1 cellular context compared by ENCODE assay signal in genomic region chr17:45293413-45294211, GRCh38.
TF ChIP-seq lines count a peak whose summit lies in the region.

No MANE protein-coding gene starts in this region.

TF ChIP-seq in K562, 482 proteins besides CTCF, POLR2A, EP300 and RAD21 (continued from another document and continues in another):
- TF ChIP-seq FOS (IDR thresholded peaks at IDR 0.05; ENCODE audit: extremely low read depth, insufficient read length) (peak; percentile 13), NFE2 (IDR thresholded peaks at IDR 0.05; ENCODE audit: low read depth) (peak; percentile 68; the same call in 1 of the 2 replicates), GABPA (tag; conservative IDR thresholded peaks at IDR 0.05; ENCODE audit: low read depth) (no peak), EGR1 (conservative IDR thresholded peaks at IDR 0.05) (peak; percentile 77), ZBTB9 (CRISPR knock-in tag; IDR thresholded peaks at IDR 0.05) (no peak), HES1 (IDR thresholded peaks at IDR 0.05; ENCODE audit: low read depth) (no peak), JUN (IDR thresholded peaks at IDR 0.05; ENCODE audit: borderline replicate concordance, low read depth, low read length) (peak; percentile 88), JUN (CRISPR knock-in tag; IDR thresholded peaks at IDR 0.05; ENCODE audit: borderline replicate concordance) (no peak), LEF1 (IDR thresholded peaks at IDR 0.05) (no peak), SRSF7 (optimal IDR thresholded peaks at IDR 0.05; ENCODE audit: low read depth, low read length) (no peak), MED1 (CRISPR knock-in tag; IDR thresholded peaks at IDR 0.05; ENCODE audit: borderline replicate concordance) (no peak), MYNN (IDR thresholded peaks at IDR 0.05) (peak; percentile 34; the same call in 1 of the 2 replicates), MYNN (CRISPR knock-in tag; IDR thresholded peaks at IDR 0.05) (no peak), FOSL1 (tag; conservative IDR thresholded peaks at IDR 0.05) (peak; percentile 92), SMARCA4 (IDR thresholded peaks at IDR 0.05) (peak; percentile 72), MCM7 (IDR thresholded peaks at IDR 0.05) (no peak), ZBTB2 (IDR thresholded peaks at IDR 0.05) (0 out of 2 replicates have a peak, but pooled peaks have one; percentile 27), PTTG1 (tag; IDR thresholded peaks at IDR 0.05; ENCODE audit: low read depth) (no peak), BHLHE40 (IDR thresholded peaks at IDR 0.05; ENCODE audit: low read length) (0 out of 2 replicates have a peak, but pooled peaks have one; percentile 6), CEBPG (CRISPR knock-in tag; IDR thresholded peaks at IDR 0.05) (no peak), CEBPG (tag; conservative IDR thresholded peaks at IDR 0.05 in 1 of 2, IDR thresholded peaks at IDR 0.05 in 1 of 2) (no peak), MNT (conservative IDR thresholded peaks at IDR 0.05) (0 out of 4 replicates have a peak, but pooled peaks of 1 of the 2 experiments have one; percentile 48), KDM1A (IDR thresholded peaks at IDR 0.05) (peak; percentile 98), CBFA2T3 (IDR thresholded peaks at IDR 0.05) (peak; percentile 78), JUNB (CRISPR knock-in tag; conservative IDR thresholded peaks at IDR 0.05) (peak; percentile 57; the same call in 1 of the 2 replicates), ZC3H4 (CRISPR knock-in tag; IDR thresholded peaks at IDR 0.05; ENCODE audit: borderline replicate concordance) (no peak), MCM5 (IDR thresholded peaks at IDR 0.05; ENCODE audit: low read depth) (no peak), THAP12 (CRISPR knock-in tag; IDR thresholded peaks at IDR 0.05) (no peak), ATF1 (CRISPR knock-in tag; IDR thresholded peaks at IDR 0.05) (no peak), ATF1 (tag; IDR thresholded peaks at IDR 0.05) (no peak), PHF21A (IDR thresholded peaks at IDR 0.05; ENCODE audit: borderline replicate concordance, low read depth) (peak; percentile 86; the same call in 1 of the 2 replicates), ZNF175 (CRISPR knock-in tag; IDR thresholded peaks at IDR 0.05; ENCODE audit: low read depth) (no peak), ZNF444 (CRISPR knock-in tag; IDR thresholded peaks at IDR 0.05) (no peak), C11orf30 (IDR thresholded peaks at IDR 0.05; ENCODE audit: low read depth) (peak; percentile 80), TCF3 (CRISPR knock-in tag; IDR thresholded peaks at IDR 0.05) (peak; percentile 30; the same call in 1 of the 2 replicates), CREB3L1 (IDR thresholded peaks at IDR 0.05; ENCODE audit: borderline replicate concordance, low read depth) (peak; percentile 73; the same call in 1 of the 2 replicates), ZNF561 (CRISPR knock-in tag; conservative IDR thresholded peaks at IDR 0.05) (no peak), CREM (IDR thresholded peaks at IDR 0.05; ENCODE audit: low read depth) (peak; percentile 3; the same call in 1 of the 2 replicates), HDAC1 (IDR thresholded peaks at IDR 0.05) (peak in 1 of 2 experiments; percentile 94; a peak in 2 of 4 replicates), HOXB6 (CRISPR knock-in tag; IDR thresholded peaks at IDR 0.05; ENCODE audit: borderline replicate concordance) (no peak), LARP7 (IDR thresholded peaks at IDR 0.05) (0 out of 2 replicates have a peak, but pooled peaks have one; percentile 24), GTF2F1 (IDR thresholded peaks at IDR 0.05; ENCODE audit: low read depth, low read length) (no peak), XRCC3 (IDR thresholded peaks at IDR 0.05) (no peak), CTBP1 (IDR thresholded peaks at IDR 0.05; ENCODE audit: borderline replicate concordance) (0 out of 2 replicates have a peak, but pooled peaks have one; percentile 28), BRD4 (IDR thresholded peaks at IDR 0.05) (no peak), ATF3 (IDR thresholded peaks at IDR 0.05) (peak; percentile 94), ATF3 (CRISPR knock-in tag; conservative IDR thresholded peaks at IDR 0.05) (no peak), EHMT2 (IDR thresholded peaks at IDR 0.05) (no peak), MTA2 (IDR thresholded peaks at IDR 0.05; ENCODE audit: low read depth) (peak; percentile 21; the same call in 1 of the 2 replicates), NFXL1 (CRISPR knock-in tag; IDR thresholded peaks at IDR 0.05) (no peak), VEZF1 (CRISPR knock-in tag; IDR thresholded peaks at IDR 0.05) (0 out of 2 replicates have a peak, but pooled peaks have one; percentile 18), PHF20 (IDR thresholded peaks at IDR 0.05; ENCODE audit: partially characterized antibody) (peak; percentile 30), HDGF (IDR thresholded peaks at IDR 0.05) (peak; percentile 77; the same call in 1 of the 2 replicates), NR2C1 (IDR thresholded peaks at IDR 0.05) (no peak), NR2C1 (tag; IDR thresholded peaks at IDR 0.05) (0 out of 2 replicates have a peak, but pooled peaks have one; percentile 18), NCOA4 (IDR thresholded peaks at IDR 0.05; ENCODE audit: partially characterized antibody) (no peak), CBFA2T2 (conservative IDR thresholded peaks at IDR 0.05) (peak; percentile 59), HDAC2 (IDR thresholded peaks at IDR 0.05) (peak; percentile 65; the same call in 1 of the 2 replicates), ARID1B (IDR thresholded peaks at IDR 0.05) (peak; percentile 75), NCOR1 (IDR thresholded peaks at IDR 0.05) (peak; percentile 56), ZSCAN29 (IDR thresholded peaks at IDR 0.05) (no peak), HNRNPK (IDR thresholded peaks at IDR 0.05; ENCODE audit: low read depth, low read length, poor library complexity, severe bottlenecking) (no peak), NFIC (IDR thresholded peaks at IDR 0.05) (peak; percentile 20; the same call in 1 of the 2 replicates), ZNF311 (CRISPR knock-in tag; IDR thresholded peaks at IDR 0.05) (no peak), MAFG (tag; conservative IDR thresholded peaks at IDR 0.05) (peak; percentile 54; the same call in 1 of the 2 replicates), SMARCE1 (IDR thresholded peaks at IDR 0.05) (no peak; the same call in none of the 2 replicates), ZNF316 (IDR thresholded peaks at IDR 0.05) (peak; percentile 67), CHD2 (IDR thresholded peaks at IDR 0.05; ENCODE audit: low read depth, low read length) (no peak), ZBTB7A (IDR thresholded peaks at IDR 0.05; ENCODE audit: borderline replicate concordance, control insufficient read depth, low read depth, low read length) (no peak), BRF1 (IDR thresholded peaks at IDR 0.05; ENCODE audit: borderline replicate concordance, extremely low read depth, insufficient read length) (no peak), RCOR1 (IDR thresholded peaks at IDR 0.05; ENCODE audit: borderline replicate concordance in 1 of 2, low read depth in 2 of 2, low read length in 2 of 2) (peak in 1 of 2 experiments; percentile 78; a peak in 2 of 4 replicates), NR2C2 (CRISPR knock-in tag; IDR thresholded peaks at IDR 0.05) (no peak), NR2C2 (tag; IDR thresholded peaks at IDR 0.05) (peak; percentile 27; the same call in 1 of the 2 replicates), JUND (IDR thresholded peaks at IDR 0.05; ENCODE audit: borderline replicate concordance, low read depth, low read length) (peak; percentile 91), JUND (tag; IDR thresholded peaks at IDR 0.05; ENCODE audit: borderline replicate concordance, low read depth, low read length) (peak; percentile 87; the same call in 2 of the 3 replicates), NFIX (CRISPR knock-in tag; IDR thresholded peaks at IDR 0.05; ENCODE audit: low read depth) (no peak)
